Comparison of ENCODE assay signal across 10 cellular contexts in the genomic region with DNA sequence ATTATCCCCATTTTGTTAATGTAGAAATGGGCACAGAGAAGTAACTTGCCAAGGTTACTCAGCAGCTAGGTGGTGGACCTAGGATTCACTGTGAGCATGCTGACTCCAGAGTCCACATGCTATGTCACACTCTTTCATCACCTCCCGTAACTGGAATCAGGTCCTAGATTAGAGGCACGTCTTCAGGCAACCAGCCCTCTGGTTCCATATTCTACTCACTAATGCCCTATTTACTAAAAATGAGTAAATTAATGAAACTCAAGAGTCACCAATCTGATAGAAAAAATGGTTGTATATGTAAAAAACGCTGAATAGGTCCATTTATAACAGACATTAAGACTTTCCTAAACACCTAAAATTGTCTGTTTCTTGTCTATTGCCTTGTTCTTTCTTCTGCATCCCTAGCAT. TPM values are rescaled to one million over a fixed set of nuclear protein-coding genes. Genes with fewer than 3 reads are reported as not detected.
DNase-seq lines count a peak whose midpoint lies in the region; ATAC-seq and TF ChIP-seq lines count a peak whose summit lies in the region.
"Had no signal": no experiment of that assay in that cellular context is flagged by ENCODE, and none has a peak within 500 bp of the region (broad histone marks: within the 10 kb centered on the region; RNA-seq: fewer than 3 reads in every experiment).

No MANE protein-coding gene starts in this region.

- H2BK15ac ChIP-seq in mesenchymal stem cell (ENCODE audit: low read depth, poor library complexity, severe bottlenecking) = no peak overlapping the region

- CTCF ChIA-PET in mammary epithelial cell (lab: Charles Lee; ENCODE audit: low non-redundant PET) = no interaction called here

- H3K4me1 ChIP-seq in mammary epithelial cell (ENCODE audit: insufficient read depth, low read length) = peaks cover 20% of the 10 kb centered on the region
- H3K4me1 ChIP-seq in mesenchymal stem cell (ENCODE audit: control insufficient read depth, insufficient read depth, low read depth, low read length) = peaks cover 3% of the 10 kb centered on the region

- no peaks in the 10 kb centered on the region for H4K20me1 ChIP-seq in mammary epithelial cell (ENCODE audit: insufficient read depth, low read length)

- H2AFZ ChIP-seq in mammary epithelial cell (ENCODE audit: low read depth, low read length) = no peak overlapping the region
- no peak overlapping the region for H2AFZ ChIP-seq in mesenchymal stem cell (ENCODE audit: low read depth, low read length)

- BruUV-seq in mammary epithelial cell (replicated peaks; lab: Mats Ljungman, UMichigan) = no TSS peak

- H3K4me3 ChIP-seq in mammary epithelial cell (replicated peaks in 1 of 3; ENCODE audit: insufficient read depth in 1 of 3, low read depth in 2 of 3, low read length in 3 of 3) (no peak overlapping the region), mesenchymal stem cell (ENCODE audit: insufficient read depth in 1 of 2, low read depth in 1 of 2, low read length in 2 of 2) (no peak overlapping the region)

- no peaks in the 10 kb centered on the region for H3K9me3 Mint-ChIP-seq in activated T-cell treated with anti-CD3 and anti-CD28 coated beads, Interleukin-2, amount 50 U/mL, for 72 hours
- no peaks in the 10 kb centered on the region for H3K9me3 Mint-ChIP-seq in stimulated activated naive CD8-positive, alpha-beta T cell treated with anti-CD3 and anti-CD28 coated beads, Interleukin-15, amount 100 ng/mL, for 72 hours
- H3K9me3 Mint-ChIP-seq: activated naive CD4-positive, alpha-beta T cell treated with anti-CD3 and anti-CD28 coated beads, Interleukin-2, amount 50 U/mL, for 72 hours had no signal

- peaks cover 49% of the 10 kb centered on the region for H3K4me1 Mint-ChIP-seq in activated T-cell treated with anti-CD3 and anti-CD28 coated beads, Interleukin-2, amount 50 U/mL, for 72 hours (ENCODE audit: low read depth)
- peaks cover 55% of the 10 kb centered on the region for H3K4me1 Mint-ChIP-seq in stimulated activated naive CD8-positive, alpha-beta T cell treated with anti-CD3 and anti-CD28 coated beads, Interleukin-15, amount 100 ng/mL, for 72 hours

- H3K9ac ChIP-seq in mammary epithelial cell (ENCODE audit: insufficient read depth, low read length) = no peak overlapping the region
- H3K9ac ChIP-seq in mesenchymal stem cell (ENCODE audit: low read length) = no peak overlapping the region

- H3K27me3 ChIP-seq in mammary epithelial cell (ENCODE audit: insufficient read depth, low read length) (no peaks in the 10 kb centered on the region), mesenchymal stem cell (ENCODE audit: control insufficient read depth in 1 of 2, insufficient read depth in 1 of 2, low read length in 2 of 2) (no peaks in the 10 kb centered on the region)

- H3K36me3 Mint-ChIP-seq in activated T-cell treated with anti-CD3 and anti-CD28 coated beads, Interleukin-2, amount 50 U/mL, for 72 hours (ENCODE audit: insufficient read depth in 2 of 2) = no peaks in the 10 kb centered on the region
- H3K36me3 Mint-ChIP-seq: activated naive CD4-positive, alpha-beta T cell treated with anti-CD3 and anti-CD28 coated beads, Interleukin-2, amount 50 U/mL, for 72 hours had no signal

- peak overlapping the region; percentile 44 for H3K27ac Mint-ChIP-seq in activated T-cell treated with anti-CD3 and anti-CD28 coated beads, Interleukin-2, amount 50 U/mL, for 72 hours
- peak overlapping the region in 1 of 2 donors; percentile 57 for H3K27ac Mint-ChIP-seq in stimulated activated naive CD8-positive, alpha-beta T cell treated with anti-CD3 and anti-CD28 coated beads, Interleukin-15, amount 100 ng/mL, for 72 hours
- H3K27ac Mint-ChIP-seq: activated naive CD4-positive, alpha-beta T cell treated with anti-CD3 and anti-CD28 coated beads, Interleukin-2, amount 50 U/mL, for 72 hours had no signal

- 93% methylated on average over 3 of the region's 3 CpGs for WGBS in mammary epithelial cell (ENCODE audit: low coverage, missing lambda C conversion rate)
- WGBS in mesenchymal stem cell = 75% methylated on average over 1 of the region's 3 CpGs

- no peak overlapping the region for H4K91ac ChIP-seq in mesenchymal stem cell (ENCODE audit: low read length)

- peaks cover 29% of the 10 kb centered on the region for H3K79me1 ChIP-seq in mesenchymal stem cell (replicated peaks; ENCODE audit: low read length, poor library complexity, severe bottlenecking)

- H3K4me3 Mint-ChIP-seq in activated T-cell treated with anti-CD3 and anti-CD28 coated beads, Interleukin-2, amount 50 U/mL, for 72 hours = peak overlapping the region; percentile 16 to 69
- peak overlapping the region in 1 of 2 donors; percentile 5 for H3K4me3 Mint-ChIP-seq in stimulated activated naive CD8-positive, alpha-beta T cell treated with anti-CD3 and anti-CD28 coated beads, Interleukin-15, amount 100 ng/mL, for 72 hours

- no peak overlapping the region for H2AK5ac ChIP-seq in mesenchymal stem cell (ENCODE audit: low read length, severe bottlenecking)

- intact Hi-C loops in mammary epithelial cell (cut with micrococcal nuclease) = no loop called here

- dilution Hi-C loops in mammary epithelial cell (cut with HindIII; ENCODE audit: low sequenced_read_pairs) = no loop called here

- no peaks in the 10 kb centered on the region for H3K36me3 ChIP-seq in mammary epithelial cell (ENCODE audit: insufficient read depth, low read length)
- no peaks in the 10 kb centered on the region for H3K36me3 ChIP-seq in mesenchymal stem cell (ENCODE audit: control insufficient read depth in 1 of 2, insufficient read depth in 2 of 2, low read depth in 1 of 2, low read length in 2 of 2)

- no peak overlapping the region for H3K18ac ChIP-seq in mesenchymal stem cell (ENCODE audit: low read depth in 1 of 2, low read length in 2 of 2)

- no peak for DNase-seq in activated T-cell treated with anti-CD3 and anti-CD28 coated beads, Interleukin-2, amount 50 U/mL, for 72 hours
- no peak for DNase-seq in activated T-cell treated with anti-CD3 and anti-CD28 coated beads, Interleukin-2, amount 50 U/mL, for 1 hour
- no peak for DNase-seq in mammary epithelial cell
- no peak for DNase-seq in stimulated activated naive CD8-positive, alpha-beta T cell treated with anti-CD3 and anti-CD28 coated beads, Interleukin-15, amount 100 ng/mL, for 72 hours
- DNase-seq in hypothalamus (lab: John Stamatoyannopoulos, UW) = no peak
- DNase-seq in mesenchymal stem cell = no peak
- DNase-seq in EL = no peak

- H3K9me3 ChIP-seq in mammary epithelial cell (replicated peaks; ENCODE audit: insufficient read depth, low read length) = no peaks in the 10 kb centered on the region
- no peaks in the 10 kb centered on the region for H3K9me3 ChIP-seq in mesenchymal stem cell (ENCODE audit: control insufficient read depth, low read length)

- H3K27ac ChIP-seq in mammary epithelial cell (ENCODE audit: insufficient read depth, low read depth, low read length) (no peak overlapping the region), mesenchymal stem cell (ENCODE audit: low read length, poor library complexity, severe bottlenecking) (no peak overlapping the region)

- H3K23ac ChIP-seq in mesenchymal stem cell (ENCODE audit: low read length in 2 of 2) = no peak overlapping the region

- H2BK5ac ChIP-seq in mesenchymal stem cell (ENCODE audit: low read depth, low read length, poor library complexity, severe bottlenecking) = no peak overlapping the region

- H3K4me2 ChIP-seq in mammary epithelial cell (ENCODE audit: insufficient read depth, low read depth, low read length) (peak overlapping the region; percentile 14), mesenchymal stem cell (ENCODE audit: low read length, poor library complexity, severe bottlenecking) (no peak overlapping the region)

- TF ChIP-seq CTCF in mammary epithelial cell (conservative IDR thresholded peaks at IDR 0.05 in 1 of 2, IDR thresholded peaks at IDR 0.05 in 1 of 2; ENCODE audit: extremely low read depth in 1 of 2, insufficient read depth in 1 of 2, low read depth in 1 of 2, low read length in 2 of 2) = no peak

- peak; percentile 36 to 41 for ATAC-seq in activated T-cell treated with anti-CD3 and anti-CD28 coated beads, Interleukin-2, amount 50 U/mL, for 72 hours (replicated peaks in 1 of 2)
- ATAC-seq in HG03097 (IDR thresholded peaks at IDR 0.05; ENCODE audit: low FRiP score, unreplicated experiment) = peak; percentile 23
- peak; percentile 57 for ATAC-seq in stimulated activated naive CD8-positive, alpha-beta T cell treated with anti-CD3 and anti-CD28 coated beads, Interleukin-15, amount 100 ng/mL, for 72 hours

- no peak overlapping the region for H2BK120ac ChIP-seq in mesenchymal stem cell (ENCODE audit: low read depth, low read length)

- H4K8ac ChIP-seq in mesenchymal stem cell (ENCODE audit: low read length) = no peak overlapping the region

- H3K14ac ChIP-seq in mesenchymal stem cell (ENCODE audit: low read length in 2 of 2) = no peak overlapping the region

- no peaks in the 10 kb centered on the region for H3K27me3 Mint-ChIP-seq in activated T-cell treated with anti-CD3 and anti-CD28 coated beads, Interleukin-2, amount 50 U/mL, for 72 hours (ENCODE audit: low read depth)
- no peaks in the 10 kb centered on the region for H3K27me3 Mint-ChIP-seq in stimulated activated naive CD8-positive, alpha-beta T cell treated with anti-CD3 and anti-CD28 coated beads, Interleukin-15, amount 100 ng/mL, for 72 hours

- no peak overlapping the region for H2BK12ac ChIP-seq in mesenchymal stem cell (ENCODE audit: low read length in 2 of 2)

- H3K79me2 ChIP-seq in mammary epithelial cell (ENCODE audit: insufficient read depth, low read length) = peaks cover 76% of the 10 kb centered on the region

- in situ Hi-C loops in mammary epithelial cell (cut with MboI; ENCODE audit: low sequenced_read_pairs in 2 of 2) = no loop called here

- no peak overlapping the region for H3K4ac ChIP-seq in mesenchymal stem cell (ENCODE audit: low read depth in 1 of 2, low read length in 2 of 2)

RNA-seq across cellular contexts. Expression of gene RUFY3, which starts 7.7 kb away (rescaled TPM):
- 10 to 100 TPM; 27.6 to 30.2 TPM for total RNA-seq in activated T-cell treated with anti-CD3 and anti-CD28 coated beads, Interleukin-2, amount 50 U/mL, for 72 hours
- 10 to 100 TPM; 36.2 to 40.1 TPM for total RNA-seq in mammary epithelial cell
- polyA plus RNA-seq in mammary epithelial cell = 7.0 TPM
- 12.6 TPM for polyA minus RNA-seq in mammary epithelial cell
- polyA plus RNA-seq in mesenchymal stem cell (2013, experiment 1 of 2) = 9.3 TPM
- 8.0 TPM for polyA plus RNA-seq in mesenchymal stem cell (2013, experiment 2 of 2)

RNA-seq across cellular contexts. Expression of gene UTP3, which starts 25.7 kb away (rescaled TPM):
- 10 to 100 TPM; 24.3 to 26.0 TPM for total RNA-seq in activated T-cell treated with anti-CD3 and anti-CD28 coated beads, Interleukin-2, amount 50 U/mL, for 72 hours
- 10 to 100 TPM; 14.3 to 40.0 TPM for total RNA-seq in mammary epithelial cell
- 18.2 TPM for polyA plus RNA-seq in mammary epithelial cell
- 14.3 TPM for polyA minus RNA-seq in mammary epithelial cell
- polyA plus RNA-seq in mesenchymal stem cell (2013, experiment 1 of 2) = 36.2 TPM
- polyA plus RNA-seq in mesenchymal stem cell (2013, experiment 2 of 2) = 37.0 TPM

RNA-seq across cellular contexts. Expression of gene JCHAIN, which starts 47.8 kb away (rescaled TPM):
- under 1 TPM in 1 of 2 donors, not detected in 1; 0.49 TPM for total RNA-seq in activated T-cell treated with anti-CD3 and anti-CD28 coated beads, Interleukin-2, amount 50 U/mL, for 72 hours
- under 1 TPM in 1 of 2 donors, not detected in 1; 0.33 TPM for total RNA-seq in mammary epithelial cell
- polyA plus RNA-seq in mammary epithelial cell = not detected
- polyA minus RNA-seq in mammary epithelial cell = not detected
- polyA plus RNA-seq in mesenchymal stem cell (2013, experiment 1 of 2) = not detected
- polyA plus RNA-seq in mesenchymal stem cell (2013, experiment 2 of 2) = not detected
- total RNA-seq: A673 had no signal
